ENCODE assay signal across 8 cellular contexts in the genomic region with DNA sequence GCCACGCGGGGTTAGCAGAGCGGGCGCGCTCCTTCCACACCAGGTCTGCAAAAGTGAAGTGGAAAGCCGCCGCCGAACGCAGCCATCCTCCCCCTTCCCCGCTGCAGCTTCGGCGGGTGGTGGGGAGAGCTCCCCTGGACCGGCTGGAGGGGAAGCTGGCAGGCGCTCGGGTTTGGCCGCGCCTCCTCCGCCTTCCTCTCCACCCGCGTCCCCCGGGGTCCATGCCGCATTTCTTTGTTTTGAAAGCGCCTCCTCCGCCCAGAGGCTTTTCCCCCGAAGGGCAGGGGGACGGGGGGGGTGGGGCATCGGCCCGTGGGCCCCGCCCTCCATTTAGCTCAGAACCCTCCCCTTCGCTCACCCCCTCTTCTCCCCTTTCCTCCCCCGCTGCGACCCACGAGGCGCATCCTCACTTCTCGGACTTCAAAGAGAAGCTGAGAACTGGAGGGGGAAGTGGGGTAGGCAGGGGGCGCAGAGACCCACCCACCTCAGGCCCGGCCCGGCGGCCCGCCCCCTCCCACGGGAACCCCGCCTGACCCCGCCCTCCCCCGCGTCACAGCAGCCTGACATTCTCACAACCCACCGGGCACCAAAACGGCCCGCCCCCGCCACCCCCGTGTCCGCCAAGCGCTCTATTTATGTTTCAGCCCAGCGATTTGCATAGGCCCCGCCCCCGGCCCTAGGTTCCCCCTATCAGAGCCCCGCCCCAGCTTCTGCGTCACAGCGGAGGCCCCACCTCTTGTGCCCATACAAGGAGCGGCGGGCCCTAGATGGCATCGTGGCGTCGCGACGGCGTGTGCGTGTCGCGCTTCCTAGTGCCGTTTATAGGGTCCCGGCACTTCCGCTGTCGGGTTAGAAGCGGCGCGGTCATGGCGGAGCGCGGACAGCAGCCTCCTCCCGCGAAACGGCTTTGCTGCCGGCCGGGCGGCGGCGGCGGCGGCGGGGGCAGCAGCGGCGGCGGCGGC. TPM values are rescaled to one million over a fixed set of nuclear protein-coding genes. Genes with fewer than 3 reads are reported as not detected.
DNase-seq lines count a peak whose midpoint lies in the region; ATAC-seq, FAIRE-seq and TF ChIP-seq lines count a peak whose summit lies in the region.

A gene (plus strand): TSS at position 852 of the 962 bp plus-strand sequence. CDS start 15 bp downstream, at position 867.

- H3K9me3 Mint-ChIP-seq in CD8-positive, alpha-beta memory T cell: no peaks in the 10 kb centered on the region
- H3K9me3 Mint-ChIP-seq in activated CD8-positive, alpha-beta memory T cell treated with anti-CD3 and anti-CD28 coated beads, Interleukin-2, amount 10 ng/mL, durations not matched to agents 7 days and 5 days (ENCODE audit: low read depth): no peaks in the 10 kb centered on the region

- ATAC-seq in GM19468 (IDR thresholded peaks at IDR 0.05; ENCODE audit: extremely low read depth, unreplicated experiment): peak; percentile 47
- ATAC-seq in activated CD8-positive, alpha-beta memory T cell treated with anti-CD3 and anti-CD28 coated beads, Interleukin-2, amount 10 ng/mL, durations not matched to agents 7 days and 5 days: peak; percentile 77

- WGBS in H1 (ENCODE audit: extremely low coverage in 1 of 2, insufficient coverage in 1 of 2, insufficient read length in 1 of 2, insufficient replicate concordance in 2 of 2, low coverage in 1 of 2, low lambda C conversion rate in 2 of 2, missing lambda C conversion rate in 1 of 2), 2 experiments: 1% methylated on average over 28 of the region's 94 CpGs; no CpG with 5 or more reads in 1 of the 2 experiments
- under 1% methylated on average over 63 of the region's 94 CpGs for WGBS in mesenchymal stem cell

- TF ChIP-seq CTCF in H1 (IDR thresholded peaks at IDR 0.05; ENCODE audit: control extremely low read depth in 1 of 3, insufficient read depth in 1 of 3, low read depth in 1 of 3, low read length in 3 of 3): no peak

- H4K8ac ChIP-seq in H1 (ENCODE audit: extremely low read depth, insufficient read depth, low read length) (peak within 1 kb of the TSS; percentile 82), mesenchymal stem cell (ENCODE audit: low read length) (peak within 1 kb of the TSS; percentile 82)

- peaks cover 21% of the 10 kb centered on the region for H3K4me1 ChIP-seq in CD8-positive, alpha-beta memory T cell (ENCODE audit: insufficient read depth, low read length)
- H3K4me1 ChIP-seq in H1 (replicated peaks in 1 of 4; ENCODE audit: control insufficient read depth in 3 of 4, insufficient read depth in 4 of 4, low read length in 3 of 4) (peaks cover 3 to 16% (median 10%) of the 10 kb centered on the region in 4 experiments; a peak in 6 of 7 replicates), mesenchymal stem cell (ENCODE audit: control insufficient read depth, insufficient read depth, low read depth, low read length) (peaks cover 14% of the 10 kb centered on the region)

- H4K91ac ChIP-seq in H1 (replicated peaks; ENCODE audit: insufficient read length, low read length) (peak within 1 kb of the TSS; percentile 47), mesenchymal stem cell (ENCODE audit: low read length) (peak within 1 kb of the TSS; percentile 90)

- H3K56ac ChIP-seq in H1 (replicated peaks; ENCODE audit: insufficient read length, low read depth, low read length): no peak within 1 kb of the TSS

- H3K9ac ChIP-seq in H1 (replicated peaks in 1 of 4; ENCODE audit: extremely low read depth in 1 of 4, low read depth in 3 of 4, low read length in 3 of 4): peak within 1 kb of the TSS; percentile 15 to 90 (median 56); a peak in 6 of 7 replicates
- H3K9ac ChIP-seq in mesenchymal stem cell (ENCODE audit: low read length): peak within 1 kb of the TSS; percentile 95

- peaks cover 51 to 52% (median 52%) of the 10 kb centered on the region in 3 donors for H3K4me1 Mint-ChIP-seq in CD8-positive, alpha-beta memory T cell
- peaks cover 43% of the 10 kb centered on the region for H3K4me1 Mint-ChIP-seq in activated CD8-positive, alpha-beta memory T cell treated with anti-CD3 and anti-CD28 coated beads, Interleukin-2, amount 10 ng/mL, durations not matched to agents 7 days and 5 days

- POLR2A ChIA-PET in CD8-positive, alpha-beta memory T cell (lab: Charles Lee): interaction anchor here (0.6 to 2.0 kb wide), 8 partner anchors 8 to 632 kb away, joined by 3 to 16 read pairs (median 4); a partner anchor contains a TSS
- POLR2A ChIA-PET in H1 (lab: Charles Lee; ENCODE audit: partially characterized antibody): interaction anchor here (0.5 to 2.4 kb wide), 24 partner anchors 10 to 632 kb away, joined by 3 to 20 read pairs (median 3); a partner anchor contains a TSS

- peak within 1 kb of the TSS; percentile 85 to 99 (median 91) for H3K4me3 Mint-ChIP-seq in CD8-positive, alpha-beta memory T cell
- peak within 1 kb of the TSS; percentile 77 for H3K4me3 Mint-ChIP-seq in activated CD8-positive, alpha-beta memory T cell treated with anti-CD3 and anti-CD28 coated beads, Interleukin-2, amount 10 ng/mL, durations not matched to agents 7 days and 5 days

- peak; percentile 96 to 100 (median 98) for DNase-seq in CD8-positive, alpha-beta memory T cell
- DNase-seq in HS-5 (ENCODE audit: low read depth) (peak; percentile 91), NOMO-1 (lab: John Stamatoyannopoulos, UW; ENCODE audit: unreplicated experiment in 2 of 2) (peak; percentile 96), H1 (ENCODE audit: low read depth in 1 of 2, low spot score in 2 of 2) (peak; percentile 97), mesenchymal stem cell (peak; percentile 99)
- peak; percentile 99 for DNase-seq in activated CD8-positive, alpha-beta memory T cell treated with anti-CD3 and anti-CD28 coated beads, Interleukin-2, amount 10 ng/mL, durations not matched to agents 7 days and 5 days
- DNase-seq in stimulated activated CD8-positive, alpha-beta memory T cell treated with anti-CD3 and anti-CD28 coated beads, Interleukin-12 subunit alpha, Interleukin-12 subunit beta, amount 100 ng/mL, for 24 hours (ENCODE audit: extremely low read depth): peak; percentile 96

- no peaks in the 10 kb centered on the region for H3K36me3 ChIP-seq in CD8-positive, alpha-beta memory T cell (ENCODE audit: insufficient read depth, low read length)
- H3K36me3 ChIP-seq in H1 (ENCODE audit: control insufficient read depth in 2 of 4, insufficient read depth in 4 of 4, low read length in 3 of 4): no peaks in the 10 kb centered on the region
- peaks cover 0 to 3% of the 10 kb centered on the region in 2 experiments for H3K36me3 ChIP-seq in mesenchymal stem cell (ENCODE audit: control insufficient read depth in 1 of 2, insufficient read depth in 2 of 2, low read depth in 1 of 2, low read length in 2 of 2)

- H2BK15ac ChIP-seq in H1 (ENCODE audit: low read length): no peak within 1 kb of the TSS
- H2BK15ac ChIP-seq in mesenchymal stem cell (ENCODE audit: low read depth, poor library complexity, severe bottlenecking): peak within 1 kb of the TSS; percentile 97

- H2BK20ac ChIP-seq in H1 (ENCODE audit: low read length): no peak within 1 kb of the TSS

- no peak within 1 kb of the TSS for H3K4ac ChIP-seq in H1 (replicated peaks; ENCODE audit: insufficient read length, low read depth, low read length)
- H3K4ac ChIP-seq in mesenchymal stem cell (ENCODE audit: low read depth in 1 of 2, low read length in 2 of 2): peak within 1 kb of the TSS; percentile 86 to 95

- peaks cover 13% of the 10 kb centered on the region; the same call in 1 of the 2 replicates for H3K23me2 ChIP-seq in H1 (ENCODE audit: low read depth, low read length)

- no peak within 1 kb of the TSS for H2AFZ ChIP-seq in H1 (ENCODE audit: low read length)
- peak within 1 kb of the TSS; percentile 91 for H2AFZ ChIP-seq in mesenchymal stem cell (ENCODE audit: low read depth, low read length)

- TF ChIP-seq POLR2A in H1 (IDR thresholded peaks at IDR 0.05; ENCODE audit: control extremely low read depth in 1 of 2, low read depth in 2 of 2, low read length in 2 of 2): peak; percentile 89 to 93

- peaks cover 6 to 11% of the 10 kb centered on the region in 2 donors for H3K27me3 Mint-ChIP-seq in CD8-positive, alpha-beta memory T cell
- peaks cover 40% of the 10 kb centered on the region for H3K27me3 Mint-ChIP-seq in activated CD8-positive, alpha-beta memory T cell treated with anti-CD3 and anti-CD28 coated beads, Interleukin-2, amount 10 ng/mL, durations not matched to agents 7 days and 5 days

- H2BK120ac ChIP-seq in H1 (replicated peaks; ENCODE audit: low read depth, low read length) (no peak within 1 kb of the TSS), mesenchymal stem cell (ENCODE audit: low read depth, low read length) (peak within 1 kb of the TSS; percentile 96)

- H3K23ac ChIP-seq in H1 (ENCODE audit: insufficient read length) (no peak within 1 kb of the TSS), mesenchymal stem cell (ENCODE audit: low read length in 2 of 2) (peak within 1 kb of the TSS; percentile 94 to 99)

- H2BK5ac ChIP-seq in H1 (ENCODE audit: low read depth, low read length) (peak within 1 kb of the TSS; percentile 66; the same call in 1 of the 2 replicates), mesenchymal stem cell (ENCODE audit: low read depth, low read length, poor library complexity, severe bottlenecking) (peak within 1 kb of the TSS; percentile 67)

- H3K36me3 Mint-ChIP-seq in CD8-positive, alpha-beta memory T cell: peaks cover 0 to 9% (median 0%) of the 10 kb centered on the region in 3 donors
- H3K36me3 Mint-ChIP-seq in activated CD8-positive, alpha-beta memory T cell treated with anti-CD3 and anti-CD28 coated beads, Interleukin-2, amount 10 ng/mL, durations not matched to agents 7 days and 5 days: peaks cover 15% of the 10 kb centered on the region

- H3K27ac ChIP-seq in CD8-positive, alpha-beta memory T cell (ENCODE audit: low read depth, low read length): peak within 1 kb of the TSS; percentile 80
- no peak within 1 kb of the TSS; the same call in 1 of the 2 replicates for H3K27ac ChIP-seq in H1 (ENCODE audit: low read depth, low read length)
- peak within 1 kb of the TSS; percentile 67 for H3K27ac ChIP-seq in mesenchymal stem cell (ENCODE audit: low read length, poor library complexity, severe bottlenecking)

- 0 out of 3 replicates have a peak, but pooled peaks of 1 of the 2 experiments have one; percentile 12 for TF ChIP-seq EP300 in H1 (IDR thresholded peaks at IDR 0.05; ENCODE audit: borderline replicate concordance in 1 of 2, low read depth in 2 of 2, low read length in 2 of 2)

- no peaks in the 10 kb centered on the region for H3K9me3 ChIP-seq in CD8-positive, alpha-beta memory T cell (ENCODE audit: low read length)
- no peaks in the 10 kb centered on the region for H3K9me3 ChIP-seq in H1 (ENCODE audit: insufficient read depth in 2 of 2, low read depth in 1 of 2, low read length in 1 of 2)
- H3K9me3 ChIP-seq in mesenchymal stem cell (ENCODE audit: control insufficient read depth, low read length): no peaks in the 10 kb centered on the region

- peak within 1 kb of the TSS; percentile 71 for H3K18ac ChIP-seq in H1 (ENCODE audit: extremely low read depth, low read length)
- H3K18ac ChIP-seq in mesenchymal stem cell (ENCODE audit: low read depth in 1 of 2, low read length in 2 of 2): peak within 1 kb of the TSS; percentile 98

- no peak for FAIRE-seq in H1 (lab: Jason Lieb, UNC)

- no peak within 1 kb of the TSS for H3K14ac ChIP-seq in H1 (ENCODE audit: insufficient read length)
- H3K14ac ChIP-seq in mesenchymal stem cell (ENCODE audit: low read length in 2 of 2): peak within 1 kb of the TSS; percentile 95 to 98

- H3K79me1 ChIP-seq in H1 (ENCODE audit: low read depth, low read length) (no peaks in the 10 kb centered on the region), mesenchymal stem cell (replicated peaks; ENCODE audit: low read length, poor library complexity, severe bottlenecking) (no peaks in the 10 kb centered on the region)

- CTCF ChIA-PET in CD8-positive, alpha-beta memory T cell (lab: Charles Lee): interaction anchor here (0.9 to 2.4 kb wide), 9 partner anchors 25 to 373 kb away, joined by 3 to 14 read pairs (median 3); no protein-coding TSS in a partner anchor
- CTCF ChIA-PET in activated CD8-positive, alpha-beta memory T cell treated with anti-CD3 and anti-CD28 coated beads, Interleukin-2, amount 10 ng/mL, durations not matched to agents 7 days and 5 days (lab: Charles Lee): interaction anchor here (0.6 to 2.0 kb wide), 6 partner anchors 25 to 276 kb away, joined by 3 to 5 read pairs (median 4); no protein-coding TSS in a partner anchor
- CTCF ChIA-PET in H1 (lab: Charles Lee; ENCODE audit: partially characterized antibody): interaction anchor here (0.7 to 2.5 kb wide), 8 partner anchors 26 to 607 kb away, joined by 3 to 9 read pairs (median 4); no protein-coding TSS in a partner anchor

- H3K79me2 ChIP-seq in H1 (ENCODE audit: control insufficient read depth in 1 of 2, insufficient read depth in 2 of 2, low read length in 2 of 2): peaks cover 0 to 29% of the 10 kb centered on the region in 2 experiments; a peak in 2 of 4 replicates

- H3K4me3 ChIP-seq in CD8-positive, alpha-beta memory T cell (ENCODE audit: low read length): peak within 1 kb of the TSS; percentile 79
- H3K4me3 ChIP-seq in H1 (ENCODE audit: extremely low read depth in 1 of 4, insufficient read depth in 2 of 4, low read depth in 3 of 4, low read length in 4 of 4) (peak within 1 kb of the TSS; percentile 69 to 93 (median 79)), mesenchymal stem cell (ENCODE audit: insufficient read depth in 1 of 2, low read depth in 1 of 2, low read length in 2 of 2) (peak within 1 kb of the TSS; percentile 96 to 99)

- H3K27ac Mint-ChIP-seq in CD8-positive, alpha-beta memory T cell: peak within 1 kb of the TSS; percentile 82 to 99 (median 97)
- peak within 1 kb of the TSS; percentile 85 for H3K27ac Mint-ChIP-seq in activated CD8-positive, alpha-beta memory T cell treated with anti-CD3 and anti-CD28 coated beads, Interleukin-2, amount 10 ng/mL, durations not matched to agents 7 days and 5 days

- H4K20me1 ChIP-seq in H1 (replicated peaks in 1 of 2; ENCODE audit: control insufficient read depth in 1 of 2, insufficient read depth in 2 of 2, low read length in 2 of 2): peaks cover 25 to 33% of the 10 kb centered on the region in 2 experiments

- no peak within 1 kb of the TSS for H2AK5ac ChIP-seq in H1 (ENCODE audit: low read depth, low read length)
- H2AK5ac ChIP-seq in mesenchymal stem cell (ENCODE audit: low read length, severe bottlenecking): no peak within 1 kb of the TSS

- H4K5ac ChIP-seq in H1 (ENCODE audit: insufficient read length, low read depth, low read length): peak within 1 kb of the TSS; percentile 78

- H3K27me3 ChIP-seq in CD8-positive, alpha-beta memory T cell (ENCODE audit: insufficient read depth, low read length, poor library complexity, severe bottlenecking): no peaks in the 10 kb centered on the region
- H3K27me3 ChIP-seq in H1 (replicated peaks in 1 of 4; ENCODE audit: control insufficient read depth in 3 of 4, extremely low read depth in 1 of 4, insufficient read depth in 3 of 4, low read length in 3 of 4) (peaks cover 18 to 68% (median 44%) of the 10 kb centered on the region in 4 experiments), mesenchymal stem cell (ENCODE audit: control insufficient read depth in 1 of 2, insufficient read depth in 1 of 2, low read length in 2 of 2) (no peaks in the 10 kb centered on the region)

- H3K4me2 ChIP-seq in H1 (ENCODE audit: insufficient read depth in 1 of 2, low read depth in 2 of 2, low read length in 2 of 2) (peak within 1 kb of the TSS; percentile 69 to 97), mesenchymal stem cell (ENCODE audit: low read length, poor library complexity, severe bottlenecking) (peak within 1 kb of the TSS; percentile 89)

- no peak for TF ChIP-seq RAD21 in H1 (IDR thresholded peaks at IDR 0.05 in 1 of 2, conservative IDR thresholded peaks at IDR 0.05 in 1 of 2; ENCODE audit: low read depth in 2 of 2, low read length in 2 of 2)

- H2BK12ac ChIP-seq in H1 (ENCODE audit: low read depth, low read length) (peak within 1 kb of the TSS; percentile 80; the same call in 1 of the 2 replicates), mesenchymal stem cell (ENCODE audit: low read length in 2 of 2) (peak within 1 kb of the TSS; percentile 38 to 86)

RNA-seq across cellular contexts. Expression of the gene that starts here (rescaled TPM):
- total RNA-seq in CD8-positive, alpha-beta memory T cell: 1 to 10 TPM; 5.9 to 6.0 TPM
- 0.64 TPM for polyA plus RNA-seq in CD8-positive, alpha-beta memory T cell
- total RNA-seq in activated CD8-positive, alpha-beta memory T cell treated with anti-CD3 and anti-CD28 coated beads, Interleukin-2, amount 10 ng/mL, durations not matched to agents 7 days and 5 days: 1 to 10 TPM; 5.9 to 7.6 TPM
- total RNA-seq in H1 (2021; fragmentation: NEBNext Ultra II Directional; extraction: Animal tissue kit (Norgen Biotek cat#: 25700)): 11.4 and 12.4 TPM in 2 replicates
- 6.7 and 7.9 TPM in 2 replicates for polyA plus RNA-seq in H1 (2011; rRNA removed)
- polyA plus RNA-seq in H1 (2011; cell fraction: cytosol; rRNA removed): 6.9 TPM
- 13.6 TPM for polyA plus RNA-seq in H1 (2011; cell fraction: nucleus; rRNA removed)
- 6.3 to 8.9 TPM (median 7.9 TPM) in 4 replicates for polyA plus RNA-seq in H1 (2012, experiment 1 of 2)
- polyA plus RNA-seq in H1 (2012, experiment 2 of 2): 0.88 TPM
- 7.7 TPM for polyA plus RNA-seq in H1 (2013, experiment 1 of 2)
- polyA plus RNA-seq in H1 (2013, experiment 2 of 2): 7.1 TPM
- 28.0 and 30.8 TPM in 2 replicates for polyA minus RNA-seq in H1 (2011; rRNA and poly(A)+ RNA removed)
- 11.1 TPM for polyA minus RNA-seq in H1 (2011; cell fraction: cytosol; rRNA and poly(A)+ RNA removed)
- polyA minus RNA-seq in H1 (2011; cell fraction: nucleus; rRNA and poly(A)+ RNA removed): 17.0 TPM
- 12.1 TPM for polyA plus RNA-seq in mesenchymal stem cell (2013, experiment 1 of 2)
- polyA plus RNA-seq in mesenchymal stem cell (2013, experiment 2 of 2): 12.1 TPM
